Comparison of ENCODE assay signal across 1 cellular context in genomic region chr13:80379245-80379644, GRCh38.
TF ChIP-seq lines count a peak whose summit lies in the region.

No MANE protein-coding gene starts in this region.

TF ChIP-seq in SK-N-SH, 30 proteins besides CTCF, POLR2A, EP300 and RAD21 (continued from another document):
- TF ChIP-seq PBX3 (IDR thresholded peaks at IDR 0.05), result peak; percentile 13; the same call in 1 of the 2 replicates
- no peak for TF ChIP-seq USF1 (IDR thresholded peaks at IDR 0.05; ENCODE audit: borderline replicate concordance, low read depth)
- no peak for TF ChIP-seq FOXJ3 (CRISPR knock-in tag; IDR thresholded peaks at IDR 0.05)
- TF ChIP-seq TEAD4 (IDR thresholded peaks at IDR 0.05; ENCODE audit: borderline replicate concordance, insufficient read depth), result no peak
